28 cellular contexts compared by ENCODE assay signal in the genomic region with DNA sequence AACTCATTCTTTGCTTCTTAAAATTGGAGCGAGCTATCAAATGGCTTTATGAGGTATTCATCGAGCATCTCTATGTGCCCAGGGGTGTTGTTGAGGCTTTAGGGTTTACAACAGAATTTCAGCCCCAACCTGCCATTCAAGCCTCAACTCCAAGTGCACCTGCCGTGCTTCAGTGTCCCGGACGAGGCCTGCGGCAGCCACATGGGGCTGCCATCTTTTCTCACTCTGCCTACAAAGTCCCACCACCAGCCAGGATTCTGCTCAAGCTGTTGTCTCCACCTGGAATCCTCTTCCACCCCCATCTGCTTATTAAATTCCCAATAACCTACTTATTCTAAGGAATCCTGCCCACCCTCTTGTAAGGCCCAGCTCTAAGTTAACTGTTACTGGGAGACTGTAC.
"Had no signal": no experiment of that assay in that cellular context is flagged by ENCODE, and none has a peak within 500 bp of the region (broad histone marks: within the 10 kb centered on the region; RNA-seq: fewer than 3 reads in every experiment).

No MANE protein-coding gene starts in this region.

- H3K9me3 ChIP-seq: heart left ventricle, right atrium auricular region, tibial nerve had no signal

- H3K4me1 Mint-ChIP-seq: central memory CD8-positive, alpha-beta T cell; immature natural killer cell; neural crest cell; T-cell had no signal

- H3K36me3 ChIP-seq: heart left ventricle, right atrium auricular region, tibial nerve had no signal

- ATAC-seq: heart left ventricle; naive thymus-derived CD4-positive, alpha-beta T cell; T-cell had no signal

- H3K27me3 ChIP-seq: right atrium auricular region, tibial nerve had no signal

- H3K27ac ChIP-seq: heart left ventricle, right atrium auricular region, tibial nerve had no signal

- H3K9me3 Mint-ChIP-seq: activated T-cell treated with anti-CD3 and anti-CD28 coated beads, Interleukin-2, amount 50 U/mL, for 72 hours; central memory CD8-positive, alpha-beta T cell; memory B cell; neural crest cell; T-cell; T-helper 2 cell treated with Interferon-gamma antibody and Interleukin-4, amounts not matched to agents 5 μg/mL and 100 μg/mL, for 36 hours had no signal

- H3K27me3 Mint-ChIP-seq: memory B cell had no signal

- H3K4me3 ChIP-seq: heart left ventricle, right atrium auricular region, smooth muscle cell, tibial nerve had no signal

- H3K27ac Mint-ChIP-seq: activated CD4-positive, alpha-beta T cell treated with anti-CD3 and anti-CD28 coated beads for 36 hours; activated naive CD8-positive, alpha-beta T cell; activated T-cell treated with anti-CD3 and anti-CD28 coated beads, Interleukin-2, amount 50 U/mL, for 72 hours; immature natural killer cell; memory B cell; naive thymus-derived CD4-positive, alpha-beta T cell; T-cell; T-helper 2 cell treated with Interferon-gamma antibody and Interleukin-4, amounts not matched to agents 5 μg/mL and 100 μg/mL, for 36 hours had no signal

- H3K4me2 ChIP-seq: smooth muscle cell had no signal

- H3K36me3 Mint-ChIP-seq: activated naive CD8-positive, alpha-beta T cell; immature natural killer cell; memory B cell; naive thymus-derived CD4-positive, alpha-beta T cell; T-cell had no signal

- DNase-seq: activated CD4-positive, alpha-beta T cell treated with anti-CD3 and anti-CD28 coated beads, Interleukin-2, amount 50 U/mL, for 4 hours; activated CD4-positive, CD25-positive, alpha-beta regulatory T cell; activated naive CD4-positive, alpha-beta T cell; activated T-cell treated with anti-CD3 and anti-CD28 coated beads for 4 hours; anterior cingulate cortex; dermis blood vessel endothelial cell; effector CD4-positive, alpha-beta T cell; erythroblast; foreskin fibroblast; heart left ventricle; hypothalamus; immature natural killer cell; midbrain; naive thymus-derived CD4-positive, alpha-beta T cell; occipital lobe; stimulated activated CD4-positive, alpha-beta T cell treated with anti-CD3 and anti-CD28 coated beads, Interleukin-2, amount 100 ng/mL, for 24 hours; stimulated activated naive CD4-positive, alpha-beta T cell; T-cell had no signal

- H3K4me3 Mint-ChIP-seq: activated CD4-positive, alpha-beta T cell treated with anti-CD3 and anti-CD28 coated beads for 36 hours; activated naive CD8-positive, alpha-beta T cell; activated T-cell treated with anti-CD3 and anti-CD28 coated beads, Interleukin-2, amount 50 U/mL, for 72 hours; central memory CD8-positive, alpha-beta T cell; immature natural killer cell; memory B cell; naive thymus-derived CD4-positive, alpha-beta T cell; neural crest cell; T-cell; T-helper 2 cell treated with Interferon-gamma antibody and Interleukin-4, amounts not matched to agents 5 μg/mL and 100 μg/mL, for 36 hours had no signal
